ENCODE assay signal across 9 cellular contexts in genomic region chr11:102225689-102226562, GRCh38.
A peak's percentile ranks its signal among the peaks of the same experiment; 100 is the strongest.
DNase-seq lines count a peak whose midpoint lies in the region; ATAC-seq and TF ChIP-seq lines count a peak whose summit lies in the region.
"Had no signal": no experiment of that assay in that cellular context is flagged by ENCODE, and none has a peak within 500 bp of the region (broad histone marks: within the 10 kb centered on the region; RNA-seq: fewer than 3 reads in every experiment).

No MANE protein-coding gene starts in this region.

- no peaks in the 10 kb centered on the region for H3K27me3 ChIP-seq in dorsolateral prefrontal cortex

- DNase-seq in GM04504 (ENCODE audit: low read depth) = peak; percentile 69
- peak; percentile 96 for DNase-seq in fibroblast of mammary gland (ENCODE audit: low read depth)
- DNase-seq in renal cortical epithelial cell (ENCODE audit: low read depth) = peak; percentile 94
- no peak for DNase-seq in activated naive CD8-positive, alpha-beta T cell treated with anti-CD3 and anti-CD28 coated beads, Interleukin-2, amount 50 U/mL, for 24 hours
- DNase-seq in dorsolateral prefrontal cortex = no peak
- DNase-seq in hippocampal formation (lab: John Stamatoyannopoulos, UW) = no peak
- DNase-seq: activated B cell treated with CpG ODN at 0.5 μM for 24 hours had no signal

- H3K4me1 Mint-ChIP-seq in activated naive CD8-positive, alpha-beta T cell treated with anti-CD3 and anti-CD28 coated beads, Interleukin-2, amount 50 U/mL, for 24 hours = no peaks in the 10 kb centered on the region
- H3K4me1 Mint-ChIP-seq: activated B cell treated with CpG ODN at 0.5 μM for 24 hours had no signal

- no peak overlapping the region for H3K27ac Mint-ChIP-seq in activated naive CD8-positive, alpha-beta T cell treated with anti-CD3 and anti-CD28 coated beads, Interleukin-2, amount 50 U/mL, for 24 hours
- H3K27ac Mint-ChIP-seq: activated B cell treated with CpG ODN at 0.5 μM for 24 hours had no signal

- H3K9me3 Mint-ChIP-seq in activated naive CD8-positive, alpha-beta T cell treated with anti-CD3 and anti-CD28 coated beads, Interleukin-2, amount 50 U/mL, for 24 hours = no peaks in the 10 kb centered on the region
- H3K9me3 Mint-ChIP-seq: activated B cell treated with CpG ODN at 0.5 μM for 24 hours had no signal

- no peak overlapping the region for H3K4me3 Mint-ChIP-seq in activated naive CD8-positive, alpha-beta T cell treated with anti-CD3 and anti-CD28 coated beads, Interleukin-2, amount 50 U/mL, for 24 hours
- H3K4me3 Mint-ChIP-seq: activated B cell treated with CpG ODN at 0.5 μM for 24 hours had no signal

- intact Hi-C loops in dorsolateral prefrontal cortex (cut with DNase I) = no loop called here

- H3K27me3 Mint-ChIP-seq in activated naive CD8-positive, alpha-beta T cell treated with anti-CD3 and anti-CD28 coated beads, Interleukin-2, amount 50 U/mL, for 24 hours = peaks cover 5% of the 10 kb centered on the region

- ATAC-seq in SK-N-SH treated with all-trans-retinoic acid at 6 μM for 48 hours (peak; percentile 64), HG02884 (IDR thresholded peaks at IDR 0.05; ENCODE audit: unreplicated experiment) (no peak)
- no peak for ATAC-seq in activated naive CD8-positive, alpha-beta T cell treated with anti-CD3 and anti-CD28 coated beads, Interleukin-2, amount 50 U/mL, for 24 hours

- H3K36me3 Mint-ChIP-seq in activated naive CD8-positive, alpha-beta T cell treated with anti-CD3 and anti-CD28 coated beads, Interleukin-2, amount 50 U/mL, for 24 hours (ENCODE audit: low read depth) = no peaks in the 10 kb centered on the region

- TF ChIP-seq CTCF in fibroblast of mammary gland (conservative IDR thresholded peaks at IDR 0.05; ENCODE audit: control insufficient read depth, insufficient read depth, low read depth, low read length) (no peak), dorsolateral prefrontal cortex (IDR thresholded peaks at IDR 0.05 in 54 of 56, conservative IDR thresholded peaks at IDR 0.05 in 2 of 56; ENCODE audit: low read depth in 1 of 56, partially characterized antibody in 56 of 56) (no peak)

- no peak overlapping the region for H3K4me3 ChIP-seq in fibroblast of mammary gland (ENCODE audit: control insufficient read depth, low read depth, low read length)
- no peak overlapping the region for H3K4me3 ChIP-seq in dorsolateral prefrontal cortex

- H3K27ac ChIP-seq in dorsolateral prefrontal cortex = no peak overlapping the region

TF ChIP-seq in SK-N-SH treated with all-trans-retinoic acid at 6 μM for 48 hours, 23 proteins besides CTCF, POLR2A, EP300 and RAD21:
- TF ChIP-seq, protein P1, sequence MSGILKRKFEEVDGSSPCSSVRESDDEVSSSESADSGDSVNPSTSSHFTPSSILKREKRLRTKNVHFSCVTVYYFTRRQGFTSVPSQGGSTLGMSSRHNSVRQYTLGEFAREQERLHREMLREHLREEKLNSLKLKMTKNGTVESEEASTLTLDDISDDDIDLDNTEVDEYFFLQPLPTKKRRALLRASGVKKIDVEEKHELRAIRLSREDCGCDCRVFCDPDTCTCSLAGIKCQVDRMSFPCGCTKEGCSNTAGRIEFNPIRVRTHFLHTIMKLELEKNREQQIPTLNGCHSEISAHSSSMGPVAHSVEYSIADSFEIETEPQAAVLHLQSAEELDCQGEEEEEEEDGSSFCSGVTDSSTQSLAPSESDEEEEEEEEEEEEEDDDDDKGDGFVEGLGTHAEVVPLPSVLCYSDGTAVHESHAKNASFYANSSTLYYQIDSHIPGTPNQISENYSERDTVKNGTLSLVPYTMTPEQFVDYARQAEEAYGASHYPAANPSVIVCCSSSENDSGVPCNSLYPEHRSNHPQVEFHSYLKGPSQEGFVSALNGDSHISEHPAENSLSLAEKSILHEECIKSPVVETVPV (CRISPR knock-in tag; IDR thresholded peaks at IDR 0.05) = no peak
- no peak for TF ChIP-seq ARNTL (CRISPR knock-in tag; IDR thresholded peaks at IDR 0.05; ENCODE audit: borderline replicate concordance, low read depth)
- TF ChIP-seq, protein P2, sequence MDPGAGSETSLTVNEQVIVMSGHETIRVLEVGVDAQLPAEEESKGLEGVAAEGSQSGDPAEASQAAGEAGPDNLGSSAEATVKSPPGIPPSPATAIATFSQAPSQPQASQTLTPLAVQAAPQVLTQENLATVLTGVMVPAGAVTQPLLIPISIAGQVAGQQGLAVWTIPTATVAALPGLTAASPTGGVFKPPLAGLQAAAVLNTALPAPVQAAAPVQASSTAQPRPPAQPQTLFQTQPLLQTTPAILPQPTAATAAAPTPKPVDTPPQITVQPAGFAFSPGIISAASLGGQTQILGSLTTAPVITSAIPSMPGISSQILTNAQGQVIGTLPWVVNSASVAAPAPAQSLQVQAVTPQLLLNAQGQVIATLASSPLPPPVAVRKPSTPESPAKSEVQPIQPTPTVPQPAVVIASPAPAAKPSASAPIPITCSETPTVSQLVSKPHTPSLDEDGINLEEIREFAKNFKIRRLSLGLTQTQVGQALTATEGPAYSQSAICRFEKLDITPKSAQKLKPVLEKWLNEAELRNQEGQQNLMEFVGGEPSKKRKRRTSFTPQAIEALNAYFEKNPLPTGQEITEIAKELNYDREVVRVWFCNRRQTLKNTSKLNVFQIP (CRISPR knock-in tag; IDR thresholded peaks at IDR 0.05; ENCODE audit: borderline replicate concordance, low read depth) = no peak
- no peak for TF ChIP-seq ESRRG (CRISPR knock-in tag; IDR thresholded peaks at IDR 0.05)
- TF ChIP-seq ZFP30 (CRISPR knock-in tag; IDR thresholded peaks at IDR 0.05) = no peak
- no peak for TF ChIP-seq TCF4 (CRISPR knock-in tag; IDR thresholded peaks at IDR 0.05; ENCODE audit: borderline replicate concordance)
- TF ChIP-seq ZNF565 (CRISPR knock-in tag; conservative IDR thresholded peaks at IDR 0.05; ENCODE audit: low read depth) = no peak
- no peak for TF ChIP-seq CREB5 (CRISPR knock-in tag; IDR thresholded peaks at IDR 0.05; ENCODE audit: low read depth)
- no peak for TF ChIP-seq RARB (CRISPR knock-in tag; IDR thresholded peaks at IDR 0.05)

Comparison
In these comparisons a context has a peak if more than half of its experiments do, and no peak if none do; other contexts are left out.
1. DNase-seq: peak in GM04504 (single experiment), fibroblast of mammary gland (single experiment) and renal cortical epithelial cell (single experiment); none in activated naive CD8-positive, alpha-beta T cell treated with anti-CD3 and anti-CD28 coated beads, Interleukin-2, amount 50 U/mL, for 24 hours (single experiment), dorsolateral prefrontal cortex (0 of 10) and hippocampal formation (0 of 2).